Comparison of ENCODE assay signal across 8 cellular contexts in the genomic region with DNA sequence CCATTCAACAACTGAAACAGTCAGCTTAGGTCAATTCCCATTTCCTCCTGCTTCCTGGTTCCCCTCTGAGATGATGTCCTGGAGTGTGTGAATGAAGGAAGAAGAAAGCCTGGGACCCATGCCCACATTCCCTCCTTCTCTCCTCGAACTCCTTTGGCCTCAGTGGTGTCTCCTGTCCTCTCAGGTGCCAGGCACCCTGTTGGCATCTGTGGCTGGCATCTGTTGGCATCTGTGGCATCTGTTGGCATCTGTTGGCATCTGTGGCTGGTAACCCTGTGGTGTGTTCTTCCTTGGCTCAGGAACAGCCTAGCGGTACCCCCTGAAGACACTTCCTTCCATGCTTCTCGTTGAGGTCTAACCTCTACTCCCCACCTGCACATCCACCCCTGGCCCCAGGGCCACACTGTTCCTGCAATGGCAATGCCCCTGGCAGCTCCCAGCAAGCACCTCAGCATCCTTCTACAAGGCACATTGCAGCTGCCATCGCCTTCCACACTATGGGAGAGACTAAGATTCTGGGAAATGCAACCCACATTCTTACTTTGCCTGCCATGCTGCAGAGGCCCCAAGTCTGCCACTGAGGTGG.
"Had no signal": no experiment of that assay in that cellular context is flagged by ENCODE, and none has a peak within 500 bp of the region (broad histone marks: within the 10 kb centered on the region; RNA-seq: fewer than 3 reads in every experiment).

No MANE protein-coding gene starts in this region.

- H3K9me3 ChIP-seq: HAP-1 had no signal

- H3K36me3 ChIP-seq: HAP-1 had no signal

- ATAC-seq: HCT116, HepG2 had no signal

- H3K27ac ChIP-seq: GM23248, HL-60 had no signal

- H3K27ac Mint-ChIP-seq: IgD-negative memory B cell had no signal

- H3K9ac ChIP-seq: GM23248 had no signal

- H3K9me3 Mint-ChIP-seq: IgD-negative memory B cell had no signal

- H3K27me3 Mint-ChIP-seq: IgD-negative memory B cell had no signal

- H3K36me3 Mint-ChIP-seq: IgD-negative memory B cell had no signal

- H3K4me3 ChIP-seq: GM23248, HAP-1 had no signal

- DNase-seq: GM23248, GOT3, H7 had no signal

- H3K4me1 Mint-ChIP-seq: IgD-negative memory B cell had no signal

- H3K4me3 Mint-ChIP-seq: IgD-negative memory B cell had no signal

- H2AFZ ChIP-seq: GM23248 had no signal
